Comparison of ENCODE assay signal across 19 cellular contexts in genomic region chr2:188332619-188333018, GRCh38. TPM values are rescaled to one million over a fixed set of nuclear protein-coding genes. Genes with fewer than 3 reads are reported as not detected.
DNase-seq lines count a peak whose midpoint lies in the region; ATAC-seq, FAIRE-seq and TF ChIP-seq lines count a peak whose summit lies in the region.
"Had no signal": no experiment of that assay in that cellular context is flagged by ENCODE, and none has a peak within 500 bp of the region (broad histone marks: within the 10 kb centered on the region; RNA-seq: fewer than 3 reads in every experiment).

No MANE protein-coding gene starts in this region.

- no peak for TF ChIP-seq CTCF in H9 (conservative IDR thresholded peaks at IDR 0.05)
- TF ChIP-seq CTCF in astrocyte (IDR thresholded peaks at IDR 0.05; ENCODE audit: insufficient read depth, low read depth, low read length): no peak
- TF ChIP-seq CTCF in neural crest cell (conservative IDR thresholded peaks at IDR 0.05): no peak
- TF ChIP-seq CTCF in tibial nerve (IDR thresholded peaks at IDR 0.05): no peak
- TF ChIP-seq CTCF in PC-3 (conservative IDR thresholded peaks at IDR 0.05; ENCODE audit: low read depth, low read length): no peak

- H4K20me1 ChIP-seq in H9 (ENCODE audit: control insufficient read depth, insufficient read depth, insufficient read length): no peaks in the 10 kb centered on the region
- no peaks in the 10 kb centered on the region for H4K20me1 ChIP-seq in astrocyte (ENCODE audit: insufficient read depth, low read length)
- no peaks in the 10 kb centered on the region for H4K20me1 ChIP-seq in GM23248 (ENCODE audit: insufficient read depth)
- H4K20me1 ChIP-seq in PC-3 (ENCODE audit: low read length): no peaks in the 10 kb centered on the region

- H3K23me2 ChIP-seq in H9 (ENCODE audit: insufficient read length, low read depth, low read length, poor library complexity, severe bottlenecking): no peaks in the 10 kb centered on the region

- H2BK20ac ChIP-seq in H9 (ENCODE audit: low read depth, low read length, poor library complexity, severe bottlenecking): no peak overlapping the region

- TF ChIP-seq POLR2A in tibial nerve (IDR thresholded peaks at IDR 0.05) (no peak), GM18505 (IDR thresholded peaks at IDR 0.05; ENCODE audit: borderline replicate concordance, extremely low read depth, insufficient read depth, insufficient read length) (no peak)

- no peaks in the 10 kb centered on the region for H3K9me2 ChIP-seq in GM23248 (ENCODE audit: insufficient read depth)
- no peaks in the 10 kb centered on the region for H3K9me2 ChIP-seq in PC-3 (replicated peaks; ENCODE audit: low read length)

- H2BK5ac ChIP-seq in H9 (ENCODE audit: insufficient read length, low read length): no peak overlapping the region

- TF ChIP-seq EP300 in tibial nerve (IDR thresholded peaks at IDR 0.05): no peak

- H3F3A ChIP-seq in GM23248 (ENCODE audit: insufficient read depth): no peaks in the 10 kb centered on the region
- H3F3A ChIP-seq in PC-3 (ENCODE audit: low read length, unreplicated experiment): no peaks in the 10 kb centered on the region

- no peak overlapping the region for H3K18ac ChIP-seq in H9 (ENCODE audit: insufficient read length, low read depth, low read length)

- no peak overlapping the region for H3T11ph ChIP-seq in H9 (ENCODE audit: low read length)

- no peak overlapping the region for H4K91ac ChIP-seq in H9 (ENCODE audit: insufficient read length, low read depth, low read length)

- no peaks in the 10 kb centered on the region for H3K9me3 ChIP-seq in H9 (ENCODE audit: control insufficient read depth, low read depth, low read length)
- H3K9me3 ChIP-seq in astrocyte (ENCODE audit: insufficient read depth, low read depth, low read length): no peaks in the 10 kb centered on the region
- H3K9me3 ChIP-seq in tibial nerve: no peaks in the 10 kb centered on the region
- no peaks in the 10 kb centered on the region for H3K9me3 ChIP-seq in GM23248 (ENCODE audit: low read depth)
- no peaks in the 10 kb centered on the region for H3K9me3 ChIP-seq in PC-3 (ENCODE audit: low read length)
- H3K9me3 ChIP-seq: SJSA1 had no signal

- H2BK12ac ChIP-seq in H9 (ENCODE audit: insufficient read length, low read depth, low read length): no peak overlapping the region

- H3K4me2 ChIP-seq in H9 (ENCODE audit: insufficient read depth, insufficient read length, low read length) (no peak overlapping the region), astrocyte (ENCODE audit: low read length) (no peak overlapping the region), GM23248 (ENCODE audit: unreplicated experiment) (no peak overlapping the region), PC-3 (ENCODE audit: low read length) (no peak overlapping the region)
- H3K4me2 ChIP-seq: PC-9 had no signal

- H3K79me1 ChIP-seq in H9 (ENCODE audit: insufficient read depth, low read depth, low read length, poor library complexity, severe bottlenecking): peaks cover 11% of the 10 kb centered on the region

- peak overlapping the region; percentile 62 for H2AK5ac ChIP-seq in H9 (ENCODE audit: insufficient read length, low read length)

- in situ Hi-C loops in GM23248 (cut with MboI): no loop called here

- peaks cover 42 to 50% of the 10 kb centered on the region in 2 experiments for H3K4me1 Mint-ChIP-seq in H9
- peaks cover 11% of the 10 kb centered on the region for H3K4me1 Mint-ChIP-seq in astrocyte (ENCODE audit: low read depth, unreplicated experiment)
- peaks cover 48% of the 10 kb centered on the region for H3K4me1 Mint-ChIP-seq in neural crest cell

- no peak overlapping the region for H4K5ac ChIP-seq in H9 (ENCODE audit: insufficient read length, low read depth, low read length)

- H3K36me3 Mint-ChIP-seq in H9 (ENCODE audit: insufficient read depth in 1 of 3, low read depth in 3 of 3): peaks cover 7 to 15% (median 13%) of the 10 kb centered on the region in 3 experiments
- H3K36me3 Mint-ChIP-seq in astrocyte (ENCODE audit: low read depth, unreplicated experiment): no peaks in the 10 kb centered on the region
- peaks cover 4% of the 10 kb centered on the region for H3K36me3 Mint-ChIP-seq in neural crest cell (ENCODE audit: low read depth)

- H2BK120ac ChIP-seq in H9 (ENCODE audit: low read depth, low read length, poor library complexity, severe bottlenecking): no peak overlapping the region

- no peak overlapping the region for H3K4me3 Mint-ChIP-seq in H9
- no peak overlapping the region for H3K4me3 Mint-ChIP-seq in astrocyte (ENCODE audit: unreplicated experiment)
- peak overlapping the region; percentile 28 for H3K4me3 Mint-ChIP-seq in neural crest cell

- no peak for ATAC-seq in PC-3
- ATAC-seq in GM18505 (IDR thresholded peaks at IDR 0.05; ENCODE audit: unreplicated experiment): no peak

- BruUV-seq in PC-3 (replicated peaks; lab: Mats Ljungman, UMichigan): no TSS peak

- H3K56ac ChIP-seq in H9 (ENCODE audit: insufficient read length, low read depth, low read length): no peak overlapping the region

- no peak overlapping the region for H3K4ac ChIP-seq in H9 (ENCODE audit: low read depth, low read length)

- H2AFZ ChIP-seq in H9 (ENCODE audit: low read length) (no peak overlapping the region), astrocyte (ENCODE audit: low read depth, low read length) (no peak overlapping the region), GM23248 (no peak overlapping the region), PC-3 (ENCODE audit: low read length) (no peak overlapping the region)
- H2AFZ ChIP-seq: PC-9 had no signal

- H3K27me3 Mint-ChIP-seq in H9 (ENCODE audit: low read depth): no peaks in the 10 kb centered on the region
- H3K27me3 Mint-ChIP-seq in astrocyte (ENCODE audit: low read depth, unreplicated experiment): no peaks in the 10 kb centered on the region
- H3K27me3 Mint-ChIP-seq in neural crest cell (ENCODE audit: low read depth): no peaks in the 10 kb centered on the region

- H3K27me3 ChIP-seq in H9 (ENCODE audit: insufficient read depth, low read length) (no peaks in the 10 kb centered on the region), astrocyte (ENCODE audit: insufficient read depth, low read length) (no peaks in the 10 kb centered on the region), tibial nerve (no peaks in the 10 kb centered on the region), GM23248 (replicated peaks; ENCODE audit: insufficient read depth) (no peaks in the 10 kb centered on the region), PC-3 (ENCODE audit: low read length) (no peaks in the 10 kb centered on the region)
- H3K27me3 ChIP-seq: SJSA1 had no signal

- intact Hi-C loops in PC-3 (cut with micrococcal nuclease): no loop called here

- H3K9me3 Mint-ChIP-seq in H9 (no peaks in the 10 kb centered on the region), astrocyte (ENCODE audit: unreplicated experiment) (no peaks in the 10 kb centered on the region), neural crest cell (no peaks in the 10 kb centered on the region)

- FAIRE-seq in astrocyte (lab: Jason Lieb, UNC): no peak
- FAIRE-seq: GM19239, HTR-8/SVneo had no signal

- H3K14ac ChIP-seq in H9 (ENCODE audit: insufficient read depth, low read length): no peak overlapping the region

- no peak overlapping the region for H3K27ac ChIP-seq in H9 (ENCODE audit: insufficient read length, low read depth, low read length)
- H3K27ac ChIP-seq in astrocyte (ENCODE audit: low read depth, low read length): no peak overlapping the region
- H3K27ac ChIP-seq in tibial nerve: peak overlapping the region in 3 of 4 donors; percentile 62 to 81 (median 77)
- H3K27ac ChIP-seq in GM23248: no peak overlapping the region
- H3K27ac ChIP-seq in PC-3 (ENCODE audit: low read length): no peak overlapping the region
- H3K27ac ChIP-seq: PC-9, SJSA1 had no signal

- H3K36me3 ChIP-seq in astrocyte (ENCODE audit: insufficient read depth, low read length): no peaks in the 10 kb centered on the region
- H3K36me3 ChIP-seq in tibial nerve: no peaks in the 10 kb centered on the region
- no peaks in the 10 kb centered on the region for H3K36me3 ChIP-seq in GM23248 (ENCODE audit: low read depth)
- H3K36me3 ChIP-seq in PC-3 (ENCODE audit: low read depth, low read length): no peaks in the 10 kb centered on the region
- H3K36me3 ChIP-seq: SJSA1 had no signal

- H3K4me1 ChIP-seq in H9 (ENCODE audit: insufficient read depth, low read length): peaks cover 9% of the 10 kb centered on the region; the same call in 1 of the 2 replicates
- no peaks in the 10 kb centered on the region for H3K4me1 ChIP-seq in astrocyte (ENCODE audit: insufficient read depth, low read length)
- peaks cover 0 to 58% (median 17%) of the 10 kb centered on the region in 4 donors for H3K4me1 ChIP-seq in tibial nerve
- no peaks in the 10 kb centered on the region for H3K4me1 ChIP-seq in GM23248 (ENCODE audit: insufficient read depth)
- H3K4me1 ChIP-seq in PC-3 (ENCODE audit: insufficient read depth, low read length): no peaks in the 10 kb centered on the region

- no peak overlapping the region for H4K8ac ChIP-seq in H9 (replicated peaks; ENCODE audit: insufficient read length, low read depth, low read length)

- no peak for DNase-seq in H9
- DNase-seq in astrocyte (ENCODE audit: low read depth): no peak
- DNase-seq in neural crest cell (ENCODE audit: low read depth, low spot score): no peak
- DNase-seq in tibial nerve (ENCODE audit: low spot score in 2 of 2): no peak
- DNase-seq in GM23248: no peak
- DNase-seq in PC-3: no peak
- DNase-seq: ACHN, C1 segment of cervical spinal cord, GDM1, MM.1S, NCI-H1092, NCI-H146, NCI-H2171, NCI-H526, PC-9 had no signal

- CTCF ChIA-PET in PC-3 (lab: Charles Lee): no interaction called here

- H3K9ac ChIP-seq in H9 (ENCODE audit: extremely low read depth, insufficient read length, low read length) (no peak overlapping the region), astrocyte (ENCODE audit: low read length) (no peak overlapping the region), GM23248 (no peak overlapping the region), PC-3 (ENCODE audit: low read length) (no peak overlapping the region)

- WGBS in H9 (ENCODE audit: extremely low coverage, insufficient read length, low lambda C conversion rate): no CpG with 5 or more reads among the region's 2 CpGs
- 88 to 96% methylated on average over 2 of the region's 2 CpGs for WGBS in tibial nerve, 2 donors
- WGBS in GM23248 (ENCODE audit: low coverage in 1 of 2, low lambda C conversion rate in 2 of 2, missing lambda C conversion rate in 2 of 2), 2 experiments: 94 to 100% methylated on average over 2 of the region's 2 CpGs

- H3K4me3 ChIP-seq in astrocyte (ENCODE audit: insufficient read depth, low read depth, low read length) (no peak overlapping the region), tibial nerve (no peak overlapping the region), GM23248 (no peak overlapping the region), PC-3 (ENCODE audit: low read length) (no peak overlapping the region)
- H3K4me3 ChIP-seq: PC-9, SJSA1 had no signal

- POLR2A ChIA-PET in PC-3 (lab: Charles Lee; ENCODE audit: unreplicated experiment): no interaction called here

- H3K27ac Mint-ChIP-seq in H9: peak overlapping the region in 2 of 3 experiments; percentile 65 to 75; a peak in 5 of 7 replicates
- H3K27ac Mint-ChIP-seq in astrocyte (ENCODE audit: unreplicated experiment): peak overlapping the region; percentile 63
- peak overlapping the region; percentile 91 for H3K27ac Mint-ChIP-seq in neural crest cell (ENCODE audit: unreplicated experiment)

- no peak overlapping the region for H3K23ac ChIP-seq in H9 (ENCODE audit: insufficient read length, low read depth, low read length)

- no peak overlapping the region for H2BK15ac ChIP-seq in H9 (ENCODE audit: low read depth, low read length)

- H3K79me2 ChIP-seq in H9 (ENCODE audit: insufficient read depth, low read length) (peaks cover 41% of the 10 kb centered on the region), astrocyte (ENCODE audit: insufficient read depth, low read length) (no peaks in the 10 kb centered on the region), GM23248 (ENCODE audit: insufficient read depth) (no peaks in the 10 kb centered on the region), PC-3 (ENCODE audit: low read length) (no peaks in the 10 kb centered on the region)

RNA-seq across cellular contexts. Expression of gene GULP1, which starts 40.9 kb away (rescaled TPM):
- 124 and 140 TPM in 2 replicates for total RNA-seq in H9 (2021)
- total RNA-seq in astrocyte: 33.4 and 39.4 TPM in 2 replicates
- total RNA-seq in neural crest cell: 39.1 and 43.8 TPM in 2 replicates
- 10 to 100 TPM; 63.4 to 89.2 (median 78.1) TPM for total RNA-seq in tibial nerve
- total RNA-seq in GM23248 (2014; rRNA removed; shearing (Covaris generic)): 11.1 and 11.9 TPM in 2 replicates
- 6.1 and 6.8 TPM in 2 replicates for polyA plus RNA-seq in GM23248 (2016; fragmentation: Nextera tagmentation; extraction: Ambion mirVana)
- 23.1 and 25.5 TPM in 2 replicates for total RNA-seq in PC-3 (2014; rRNA removed)

Comparison
In these comparisons a context has a peak if more than half of its experiments do, and no peak if none do; other contexts are left out.
1. H3K27ac ChIP-seq: peak in tibial nerve (3 of 4); none in H9 (single experiment), astrocyte (single experiment), GM23248 (single experiment) and PC-3 (single experiment).
2. Peak in every context shown above with its lines, with median percentiles within 50 percentile points of each other: H3K27ac Mint-ChIP-seq.